8 cellular contexts compared by ENCODE assay signal in genomic region chr11:68798221-68798813, GRCh38. TPM values are rescaled to one million over a fixed set of nuclear protein-coding genes. Genes with fewer than 3 reads are reported as not detected.
DNase-seq lines count a peak whose midpoint lies in the region; ATAC-seq and TF ChIP-seq lines count a peak whose summit lies in the region.

No MANE protein-coding gene starts in this region.

- H3K27me3 ChIP-seq in heart left ventricle, result no peaks in the 10 kb centered on the region

- peaks cover 5 to 100% (median 97%) of the 10 kb centered on the region in 9 donors for H3K36me3 ChIP-seq in heart left ventricle

- H3K4me3 ChIP-seq in heart left ventricle, result no peak overlapping the region

- no peak overlapping the region for H3K27ac Mint-ChIP-seq in nephron progenitor cell

- H3K4me1 ChIP-seq in heart left ventricle, result peaks cover 0 to 5% (median 0%) of the 10 kb centered on the region in 12 donors

- TF ChIP-seq CTCF in heart left ventricle (IDR thresholded peaks at IDR 0.05) (peak; percentile 31 to 65 (median 55)), VCaP (conservative IDR thresholded peaks at IDR 0.05) (peak; percentile 78), nephron progenitor cell (IDR thresholded peaks at IDR 0.05) (peak; percentile 67)

- H3K27me3 Mint-ChIP-seq in nephron progenitor cell (ENCODE audit: low read depth, poor library complexity), result peaks cover 11% of the 10 kb centered on the region

- DNase-seq in heart left ventricle (no peak), Right ventricle myocardium superior (no peak), dermis blood vessel endothelial cell (peak; percentile 61), nephron progenitor cell (peak; percentile 74), NCI-H446 (lab: John Stamatoyannopoulos, UW) (no peak), amniotic stem cell (lab: John Stamatoyannopoulos, UW) (no peak)

- H3K4me1 Mint-ChIP-seq in nephron progenitor cell, result peaks cover 4% of the 10 kb centered on the region

- peak in 2 of 4 donors; percentile 20 to 49 for ATAC-seq in heart left ventricle
- ATAC-seq in Right ventricle myocardium superior (ENCODE audit: poor library complexity), result no peak
- no peak for ATAC-seq in HG02870 (IDR thresholded peaks at IDR 0.05; ENCODE audit: unreplicated experiment)

- H3K9me3 ChIP-seq in heart left ventricle, result no peaks in the 10 kb centered on the region

- H3K27ac ChIP-seq in heart left ventricle (no peak overlapping the region), VCaP (no peak overlapping the region)

- no peaks in the 10 kb centered on the region for H3K36me3 Mint-ChIP-seq in nephron progenitor cell (ENCODE audit: low read depth)

- TF ChIP-seq POLR2A in heart left ventricle (IDR thresholded peaks at IDR 0.05), result no peak

- no peak overlapping the region for H3K4me3 Mint-ChIP-seq in nephron progenitor cell

- H3K9me3 Mint-ChIP-seq in nephron progenitor cell, result no peaks in the 10 kb centered on the region

- intact Hi-C loops in heart left ventricle (cut with DNase I) (loop anchor here in 1 of 10 donors (5.0 kb wide), 1 partner anchor 44 kb away; the partner anchor contains the start of gene CPT1A), Right ventricle myocardium superior (cut with DNase I) (no loop called here)

- WGBS in heart left ventricle, 4 donors, result 70 to 75% (median 74%) methylated on average over 22 to 23 of the region's 23 CpGs

RNA-seq across cellular contexts. Expression of gene CPT1A, which starts 43.4 kb away (rescaled TPM):
- total RNA-seq in heart left ventricle, result 100 to 1,000 TPM in 1 of 9 donors, 10 to 100 TPM in 8; 33.0 to 116 (median 51.9) TPM
- 10 to 100 TPM; 20.9 to 38.5 TPM for polyA plus RNA-seq in heart left ventricle
- total RNA-seq in Right ventricle myocardium superior, result 77.1 TPM
- total RNA-seq in dermis blood vessel endothelial cell, result 141 and 197 TPM in 2 replicates

RNA-seq across cellular contexts. Expression of gene TESMIN, which starts 47.0 kb away (rescaled TPM):
- total RNA-seq in heart left ventricle (1 to 10 TPM in 2 of 9 donors, under 1 TPM in 6, not detected in 1; 0.12 to 2.0 (median 0.55) TPM), Right ventricle myocardium superior (0.46 TPM), dermis blood vessel endothelial cell (2.4 and 6.0 TPM in 2 replicates)
- under 1 TPM; 0.15 to 0.34 TPM for polyA plus RNA-seq in heart left ventricle

Comparison
In these comparisons a context has a peak if more than half of its experiments do, and no peak if none do; other contexts are left out.
1. DNase-seq: peak in dermis blood vessel endothelial cell (single experiment) and nephron progenitor cell (single experiment); none in heart left ventricle (0 of 5), Right ventricle myocardium superior (single experiment), NCI-H446 (0 of 2) and amniotic stem cell (single experiment).
2. Peak in every context shown above with its lines, with median percentiles within 50 percentile points of each other: CTCF ChIP-seq.